Comparison of ENCODE assay signal across 11 cellular contexts in the genomic region with DNA sequence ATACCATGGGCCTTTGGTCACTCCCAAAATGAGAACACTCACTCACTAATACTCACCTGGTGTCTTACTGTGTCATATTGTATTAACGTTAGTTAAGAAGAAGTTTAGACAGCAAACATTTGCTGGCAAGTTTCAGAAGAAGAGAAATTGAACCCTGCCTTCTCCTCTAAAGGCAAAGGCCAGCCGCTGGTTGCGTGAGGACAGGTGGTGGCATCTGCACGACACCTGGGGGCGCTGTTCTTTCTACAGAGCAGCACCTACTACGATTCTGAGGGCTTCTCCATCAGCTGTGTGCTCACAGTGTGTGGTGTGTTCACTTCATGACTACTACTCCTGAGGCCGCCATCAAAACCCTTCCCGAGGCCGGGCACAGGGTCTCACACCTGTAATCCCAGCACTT. TPM values are rescaled to one million over a fixed set of nuclear protein-coding genes. Genes with fewer than 3 reads are reported as not detected.
DNase-seq lines count a peak whose midpoint lies in the region; ATAC-seq and TF ChIP-seq lines count a peak whose summit lies in the region.
"Had no signal": no experiment of that assay in that cellular context is flagged by ENCODE, and none has a peak within 500 bp of the region (broad histone marks: within the 10 kb centered on the region; RNA-seq: fewer than 3 reads in every experiment).

No MANE protein-coding gene starts in this region.

- H3K9ac ChIP-seq in KMS-11: no peak overlapping the region

- H3K79me2 ChIP-seq in KMS-11 (ENCODE audit: insufficient read depth, low read depth): no peaks in the 10 kb centered on the region

- POLR2A ChIA-PET in activated CD4-positive, alpha-beta T cell treated with anti-CD3 and anti-CD28 coated beads, Interleukin-2, amount 10 ng/mL, durations not matched to agents 7 days and 5 days (lab: Charles Lee): no interaction called here

- no peaks in the 10 kb centered on the region for H3K36me3 Mint-ChIP-seq in activated CD4-positive, alpha-beta T cell treated with anti-CD3 and anti-CD28 coated beads, Interleukin-2, amount 10 ng/mL, durations not matched to agents 7 days and 5 days (ENCODE audit: low read depth)

- H3K36me3 ChIP-seq in KMS-11 (ENCODE audit: insufficient read depth) (no peaks in the 10 kb centered on the region), brain microvascular endothelial cell (replicated peaks) (no peaks in the 10 kb centered on the region), aorta (ENCODE audit: control insufficient read depth in 1 of 2, insufficient read depth in 2 of 2, low read length in 1 of 2) (no peaks in the 10 kb centered on the region)

- no peak for ATAC-seq in aorta (ENCODE audit: low FRiP score)

- H3K27me3 Mint-ChIP-seq in activated CD4-positive, alpha-beta T cell treated with anti-CD3 and anti-CD28 coated beads, Interleukin-2, amount 10 ng/mL, durations not matched to agents 7 days and 5 days: no peaks in the 10 kb centered on the region
- H3K27me3 Mint-ChIP-seq: CD4-positive, alpha-beta T cell had no signal

- no peaks in the 10 kb centered on the region for H3K9me3 ChIP-seq in aorta (ENCODE audit: control insufficient read depth, low read length)

- H4K20me1 ChIP-seq in KMS-11 (ENCODE audit: insufficient read depth): no peaks in the 10 kb centered on the region

- peak; percentile 18 for DNase-seq in activated CD4-positive, alpha-beta T cell treated with anti-CD3 and anti-CD28 coated beads, Interleukin-2, amount 10 ng/mL, durations not matched to agents 7 days and 5 days
- DNase-seq in activated CD4-positive, alpha-beta T cell treated with anti-CD3 and anti-CD28 coated beads, Interleukin-2, amount 50 U/mL, for 1 hour: no peak
- DNase-seq in brain microvascular endothelial cell: no peak
- DNase-seq in retinal pigment epithelial cell (ENCODE audit: low read depth): no peak
- no peak for DNase-seq in aorta
- DNase-seq in NCI-H146 (lab: John Stamatoyannopoulos, UW): no peak
- DNase-seq in NCI-H2227 (lab: John Stamatoyannopoulos, UW; ENCODE audit: unreplicated experiment): no peak
- DNase-seq: occipital lobe had no signal

- 76 to 81% methylated on average over 9 of the region's 9 CpGs for WGBS in aorta, 2 donors

- intact Hi-C loops in aorta (cut with DNase I): no loop called here

- no peak overlapping the region for H3K4me2 ChIP-seq in KMS-11

- no peaks in the 10 kb centered on the region for H3K4me1 ChIP-seq in KMS-11 (ENCODE audit: low read depth, poor library complexity, severe bottlenecking)
- no peaks in the 10 kb centered on the region for H3K4me1 ChIP-seq in aorta (ENCODE audit: control insufficient read depth in 1 of 2, insufficient read depth in 2 of 2, low read length in 2 of 2)

- H3K4me3 Mint-ChIP-seq in activated CD4-positive, alpha-beta T cell treated with anti-CD3 and anti-CD28 coated beads, Interleukin-2, amount 10 ng/mL, durations not matched to agents 7 days and 5 days: no peak overlapping the region
- H3K4me3 Mint-ChIP-seq: CD4-positive, alpha-beta T cell had no signal

- in situ Hi-C loops in brain microvascular endothelial cell (cut with HindIII; ENCODE audit: low pct_ligation_motif_present, low sequenced_read_pairs): no loop called here

- no peaks in the 10 kb centered on the region for H3K4me1 Mint-ChIP-seq in activated CD4-positive, alpha-beta T cell treated with anti-CD3 and anti-CD28 coated beads, Interleukin-2, amount 10 ng/mL, durations not matched to agents 7 days and 5 days

- H3K27me3 ChIP-seq in KMS-11 (ENCODE audit: insufficient read depth, low read depth) (no peaks in the 10 kb centered on the region), brain microvascular endothelial cell (replicated peaks) (no peaks in the 10 kb centered on the region), aorta (ENCODE audit: control insufficient read depth in 1 of 2, insufficient read depth in 2 of 2, low read length in 1 of 2) (no peaks in the 10 kb centered on the region)

- H3K27ac ChIP-seq in KMS-11 (no peak overlapping the region), brain microvascular endothelial cell (no peak overlapping the region), aorta (ENCODE audit: low read depth in 1 of 2, low read length in 2 of 2) (no peak overlapping the region)

- no peaks in the 10 kb centered on the region for H3K9me3 Mint-ChIP-seq in activated CD4-positive, alpha-beta T cell treated with anti-CD3 and anti-CD28 coated beads, Interleukin-2, amount 10 ng/mL, durations not matched to agents 7 days and 5 days
- H3K9me3 Mint-ChIP-seq: CD4-positive, alpha-beta T cell had no signal

- H2AFZ ChIP-seq in KMS-11 (ENCODE audit: low read depth): no peak overlapping the region

- H3K4me3 ChIP-seq in KMS-11 (IDR thresholded peaks at IDR 0.05; ENCODE audit: insufficient read depth, low read depth, low read length): no peak overlapping the region
- no peak overlapping the region for H3K4me3 ChIP-seq in brain microvascular endothelial cell (ENCODE audit: low read depth, low read length)
- H3K4me3 ChIP-seq in retinal pigment epithelial cell (ENCODE audit: low read length): no peak overlapping the region
- H3K4me3 ChIP-seq in aorta (ENCODE audit: low read length in 2 of 2): no peak overlapping the region

- TF ChIP-seq CTCF in KMS-11 (conservative IDR thresholded peaks at IDR 0.05; ENCODE audit: low read depth, low read length): peak; percentile 53
- TF ChIP-seq CTCF in brain microvascular endothelial cell (IDR thresholded peaks at IDR 0.05; ENCODE audit: low read depth, low read length, missing control alignments): peak; percentile 52
- peak; percentile 36 for TF ChIP-seq CTCF in retinal pigment epithelial cell (conservative IDR thresholded peaks at IDR 0.05; ENCODE audit: low read depth, low read length)

- CTCF ChIA-PET in activated CD4-positive, alpha-beta T cell treated with anti-CD3 and anti-CD28 coated beads, Interleukin-2, amount 10 ng/mL, durations not matched to agents 7 days and 5 days (lab: Charles Lee): no interaction called here

- H3K27ac Mint-ChIP-seq in activated CD4-positive, alpha-beta T cell treated with anti-CD3 and anti-CD28 coated beads, Interleukin-2, amount 10 ng/mL, durations not matched to agents 7 days and 5 days: no peak overlapping the region
- H3K27ac Mint-ChIP-seq: CD4-positive, alpha-beta T cell had no signal

RNA-seq across cellular contexts. Expression of a gene that starts 17.9 kb away (rescaled TPM):
- total RNA-seq in activated CD4-positive, alpha-beta T cell treated with anti-CD3 and anti-CD28 coated beads, Interleukin-2, amount 10 ng/mL, durations not matched to agents 7 days and 5 days: not detected
- total RNA-seq in aorta: not detected
- polyA plus RNA-seq in aorta: not detected
- total RNA-seq: astrocyte; CD4-positive, alpha-beta T cell had no signal

RNA-seq across cellular contexts. Expression of a gene that starts 22.1 kb away (rescaled TPM):
- total RNA-seq in activated CD4-positive, alpha-beta T cell treated with anti-CD3 and anti-CD28 coated beads, Interleukin-2, amount 10 ng/mL, durations not matched to agents 7 days and 5 days: not detected
- total RNA-seq in aorta: not detected
- polyA plus RNA-seq in aorta: not detected
- total RNA-seq: CD4-positive, alpha-beta T cell; occipital lobe had no signal
